In the genomic region with DNA sequence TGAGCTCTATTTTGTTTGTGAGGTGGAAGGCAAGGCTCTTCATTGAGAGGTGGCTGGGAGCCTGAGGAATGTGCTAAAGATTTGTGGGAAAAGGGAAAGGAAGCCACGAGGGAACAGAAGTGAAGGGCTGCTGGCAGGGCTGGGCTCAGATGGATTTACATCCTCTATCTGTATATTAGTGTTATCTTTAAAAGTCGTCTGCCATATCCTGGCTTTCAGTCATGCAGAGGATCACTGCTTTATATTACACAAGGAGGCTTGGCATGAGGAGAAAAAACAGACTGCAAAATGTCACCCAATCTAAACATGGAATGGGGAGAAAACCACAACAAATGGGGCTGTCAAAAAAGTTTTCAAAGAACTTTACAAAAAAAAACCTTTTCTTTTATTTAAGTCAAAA, we compare ENCODE assay signal across 24 cellular contexts.
"Had no signal": no experiment of that assay in that cellular context is flagged by ENCODE, and none has a peak within 500 bp of the region (broad histone marks: within the 10 kb centered on the region; RNA-seq: fewer than 3 reads in every experiment).

No MANE protein-coding gene starts in this region.

- H3K36me3 Mint-ChIP-seq: activated naive CD4-positive, alpha-beta T cell treated with anti-CD3 and anti-CD28 coated beads, Interleukin-2, amount 10 ng/mL, durations not matched to agents 7 days and 5 days; activated naive CD8-positive, alpha-beta T cell treated with anti-CD3 and anti-CD28 coated beads for 36 hours had no signal

- H3K27me3 Mint-ChIP-seq: activated naive CD4-positive, alpha-beta T cell treated with anti-CD3 and anti-CD28 coated beads, Interleukin-2, amount 10 ng/mL, durations not matched to agents 7 days and 5 days had no signal

- H3K4me1 ChIP-seq: adrenal gland had no signal

- DNase-seq: activated CD4-positive, alpha-beta T cell treated with anti-CD3 and anti-CD28 coated beads for 4 hours; activated CD8-positive, alpha-beta memory T cell treated with anti-CD3 and anti-CD28 coated beads, Interleukin-2, amount 50 U/mL, for 4 hours; activated CD8-positive, alpha-beta T cell treated with anti-CD3 and anti-CD28 coated beads for 36 hours; activated gamma-delta T cell treated with Interleukin-2 at 50 U/mL for 16 hours; activated naive CD4-positive, alpha-beta T cell treated with anti-CD3 and anti-CD28 coated beads, Interleukin-2, amount 10 ng/mL, durations not matched to agents 7 days and 5 days; activated naive CD8-positive, alpha-beta T cell treated with anti-CD3 and anti-CD28 coated beads for 36 hours; activated T-cell treated with anti-CD3 and anti-CD28 coated beads, Interleukin-2, amount 50 U/mL, for 72 hours; adrenal gland; aorta; brain microvascular endothelial cell; KG1; NCI-H1048; NCI-H146; NCI-H187 treated with DMSO at 0.1 percent for 48 hours; NCI-H2081 treated with DMSO at 0.1 percent for 48 hours; NCI-H446; NCI-H524; PC-3; SHP77 treated with DMSO at 0.1 percent for 48 hours; T-helper 1 cell had no signal

- FAIRE-seq: RCC 7860 had no signal

- H3K27ac Mint-ChIP-seq: activated CD8-positive, alpha-beta T cell treated with anti-CD3 and anti-CD28 coated beads for 36 hours; activated naive CD4-positive, alpha-beta T cell treated with anti-CD3 and anti-CD28 coated beads, Interleukin-2, amount 10 ng/mL, durations not matched to agents 7 days and 5 days; activated naive CD8-positive, alpha-beta T cell treated with anti-CD3 and anti-CD28 coated beads for 36 hours; activated T-cell treated with anti-CD3 and anti-CD28 coated beads, Interleukin-2, amount 50 U/mL, for 72 hours; activated T-helper 2 cell treated with anti-CD3 and anti-CD28 coated beads, Interferon-gamma antibody, Interleukin-2, Interleukin-4, amounts not matched to agents 10 μg/mL and 5 μg/mL and 100 μg/mL, durations not matched to agents 14 hours and 24 hours and 36 hours had no signal

- H3K27ac ChIP-seq: adrenal gland, brain microvascular endothelial cell, cardiac muscle cell had no signal

- H3K9me3 Mint-ChIP-seq: activated naive CD8-positive, alpha-beta T cell treated with anti-CD3 and anti-CD28 coated beads for 36 hours; activated T-helper 2 cell treated with anti-CD3 and anti-CD28 coated beads, Interferon-gamma antibody, Interleukin-2, Interleukin-4, amounts not matched to agents 10 μg/mL and 5 μg/mL and 100 μg/mL, durations not matched to agents 14 hours and 24 hours and 36 hours had no signal

- H3K4me1 Mint-ChIP-seq: activated naive CD4-positive, alpha-beta T cell treated with anti-CD3 and anti-CD28 coated beads, Interleukin-2, amount 10 ng/mL, durations not matched to agents 7 days and 5 days; activated naive CD8-positive, alpha-beta T cell treated with anti-CD3 and anti-CD28 coated beads for 36 hours had no signal

- H3K4me3 Mint-ChIP-seq: activated CD8-positive, alpha-beta T cell treated with anti-CD3 and anti-CD28 coated beads for 36 hours; activated naive CD4-positive, alpha-beta T cell treated with anti-CD3 and anti-CD28 coated beads, Interleukin-2, amount 10 ng/mL, durations not matched to agents 7 days and 5 days; activated naive CD8-positive, alpha-beta T cell treated with anti-CD3 and anti-CD28 coated beads for 36 hours; activated T-cell treated with anti-CD3 and anti-CD28 coated beads, Interleukin-2, amount 50 U/mL, for 72 hours had no signal

- H3K4me3 ChIP-seq: adrenal gland, cardiac muscle cell had no signal

- H3K9me3 ChIP-seq: adrenal gland had no signal

- H3K27me3 ChIP-seq: adrenal gland, brain microvascular endothelial cell, cardiac muscle cell had no signal

- ATAC-seq: activated CD4-positive, CD25-positive, alpha-beta regulatory T cell treated with anti-CD3 and anti-CD28 coated beads, Interleukin-2, amount 50 U/mL, for 24 hours; activated CD8-positive, alpha-beta T cell treated with anti-CD3 and anti-CD28 coated beads for 36 hours; activated T-cell treated with anti-CD3 and anti-CD28 coated beads, Interleukin-2, amount 50 U/mL, for 72 hours; PC-3 had no signal

- H3K36me3 ChIP-seq: adrenal gland, brain microvascular endothelial cell, cardiac muscle cell had no signal
